In the genomic region with DNA sequence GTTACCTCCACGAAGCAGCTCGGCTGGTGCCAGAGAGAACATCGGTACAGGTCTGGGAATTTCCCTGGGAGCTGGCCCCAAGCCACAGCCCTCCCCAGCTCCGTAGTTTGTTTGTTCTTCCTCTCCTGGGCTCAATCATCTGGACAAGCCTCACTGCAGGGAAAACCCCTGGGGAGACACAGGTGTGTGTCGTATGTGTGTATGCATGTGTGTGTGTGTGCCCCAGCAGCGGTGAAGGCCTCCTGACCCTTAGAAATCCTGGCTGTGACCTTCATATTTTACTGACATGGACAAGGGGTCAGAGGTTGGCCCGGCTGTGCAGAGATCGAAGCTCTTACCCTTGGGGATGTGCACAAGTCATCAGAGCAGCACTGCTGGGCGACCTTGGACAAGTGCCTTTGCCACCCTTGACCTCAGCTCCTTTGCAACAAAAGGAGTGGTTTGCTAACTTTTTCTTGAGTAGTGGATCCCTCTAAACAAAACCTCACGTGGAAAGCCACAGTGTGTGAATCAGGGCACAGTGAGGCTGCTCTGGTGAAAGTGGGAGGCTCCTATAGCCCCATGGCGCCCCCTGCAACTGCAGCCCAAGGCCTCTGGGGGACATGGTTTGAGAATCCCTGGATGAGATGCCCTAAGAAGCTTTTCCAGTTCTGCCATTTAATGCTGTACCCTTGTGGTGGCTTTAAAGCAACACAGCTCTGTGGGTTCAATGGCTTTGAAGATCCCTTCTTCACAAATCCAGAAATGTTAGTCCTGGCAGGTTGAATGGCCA, we compare ENCODE assay signal across 11 cellular contexts. TPM values are rescaled to one million over a fixed set of nuclear protein-coding genes. Genes with fewer than 3 reads are reported as not detected.
DNase-seq lines count a peak whose midpoint lies in the region; ATAC-seq and TF ChIP-seq lines count a peak whose summit lies in the region.
"Had no signal": no experiment of that assay in that cellular context is flagged by ENCODE, and none has a peak within 500 bp of the region (broad histone marks: within the 10 kb centered on the region; RNA-seq: fewer than 3 reads in every experiment).

No MANE protein-coding gene starts in this region.

- peak overlapping the region; percentile 10; the same call in 1 of the 2 replicates for H3K27ac ChIP-seq in VCaP
- peak overlapping the region in 1 of 3 donors; percentile 47 for H3K27ac ChIP-seq in right lobe of liver
- H3K27ac ChIP-seq in spleen, result no peak overlapping the region

- peaks cover 6 to 13% (median 10%) of the 10 kb centered on the region in 4 donors for H3K4me1 Mint-ChIP-seq in naive thymus-derived CD8-positive, alpha-beta T cell

- H3K9me3 ChIP-seq in right lobe of liver, result no peaks in the 10 kb centered on the region
- no peaks in the 10 kb centered on the region for H3K9me3 ChIP-seq in spleen

- intact Hi-C loops in right lobe of liver (cut with DNase I), result no loop called here
- intact Hi-C loops in spleen (cut with DNase I; ENCODE audit: low total_unique reads), result no loop called here

- H3K36me3 Mint-ChIP-seq in naive thymus-derived CD8-positive, alpha-beta T cell, result peaks cover 0 to 28% (median 6%) of the 10 kb centered on the region in 3 donors

- POLR2A ChIA-PET in naive thymus-derived CD8-positive, alpha-beta T cell (lab: Charles Lee), result no interaction called here

- H3K27me3 ChIP-seq in right lobe of liver (no peaks in the 10 kb centered on the region), spleen (replicated peaks in 1 of 7) (peaks cover 0 to 30% (median 11%) of the 10 kb centered on the region in 7 donors)

- no peak overlapping the region for H3K4me3 Mint-ChIP-seq in naive thymus-derived CD8-positive, alpha-beta T cell
- H3K4me3 Mint-ChIP-seq: activated naive CD8-positive, alpha-beta T cell had no signal

- peak; percentile 28 for TF ChIP-seq CTCF in HFF-Myc (IDR thresholded peaks at IDR 0.05; ENCODE audit: low read depth, low read length, missing control alignments)
- TF ChIP-seq CTCF in VCaP (conservative IDR thresholded peaks at IDR 0.05), result no peak
- peak in 1 of 4 donors; percentile 13 for TF ChIP-seq CTCF in right lobe of liver (IDR thresholded peaks at IDR 0.05)
- TF ChIP-seq CTCF in spleen (IDR thresholded peaks at IDR 0.05 in 8 of 11, conservative IDR thresholded peaks at IDR 0.05 in 3 of 11), result no peak

- peak; percentile 40 to 73 (median 68) for ATAC-seq in right lobe of liver
- no peak for ATAC-seq in naive thymus-derived CD8-positive, alpha-beta T cell

- peaks cover 0 to 28% (median 0%) of the 10 kb centered on the region in 4 donors for H3K4me1 ChIP-seq in right lobe of liver
- peaks cover 0 to 16% (median 10%) of the 10 kb centered on the region in 6 donors for H3K4me1 ChIP-seq in spleen

- no peaks in the 10 kb centered on the region for H3K9me3 Mint-ChIP-seq in naive thymus-derived CD8-positive, alpha-beta T cell

- TF ChIP-seq POLR2A in right lobe of liver (IDR thresholded peaks at IDR 0.05) (no peak), spleen (IDR thresholded peaks at IDR 0.05) (no peak)

- H3K4me3 ChIP-seq in HFF-Myc (replicated peaks; ENCODE audit: low read depth, low read length), result no peak overlapping the region
- H3K4me3 ChIP-seq in right lobe of liver, result no peak overlapping the region
- H3K4me3 ChIP-seq in spleen, result no peak overlapping the region

- H3K27me3 Mint-ChIP-seq in naive thymus-derived CD8-positive, alpha-beta T cell, result peaks cover 9 to 36% (median 15%) of the 10 kb centered on the region in 5 donors

- H3K36me3 ChIP-seq in right lobe of liver (peaks cover 0 to 21% (median 0%) of the 10 kb centered on the region in 4 donors), spleen (peaks cover 0 to 38% (median 10%) of the 10 kb centered on the region in 6 donors)

- DNase-seq in Daoy (ENCODE audit: low read depth) (peak; percentile 63), HFF-Myc (ENCODE audit: extremely low read depth, low read depth) (no peak), right lobe of liver (peak; percentile 56 to 80 (median 66)), spleen (no peak), HPDE6-E6E7 (ENCODE audit: extremely low spot score) (no peak)
- no peak for DNase-seq in naive thymus-derived CD8-positive, alpha-beta T cell
- DNase-seq in effector CD8-positive, alpha-beta T cell (lab: John Stamatoyannopoulos, UW), result no peak

- H3K27ac Mint-ChIP-seq in naive thymus-derived CD8-positive, alpha-beta T cell, result no peak overlapping the region
- H3K27ac Mint-ChIP-seq: activated naive CD8-positive, alpha-beta T cell had no signal

- 47% methylated on average over 8 of the region's 11 CpGs for WGBS in right lobe of liver (ENCODE audit: insufficient coverage, low coverage, low lambda C conversion rate, missing lambda C conversion rate)
- WGBS in spleen, 5 donors, result 57 to 68% (median 67%) methylated on average over 11 of the region's 11 CpGs

RNA-seq across cellular contexts. Expression of a gene that starts 12.3 kb away (rescaled TPM):
- total RNA-seq in Daoy (2014; rRNA removed; shearing (Covaris generic)), result not detected in 2 replicates
- total RNA-seq in right lobe of liver (1 to 10 TPM; 1.8 to 4.5 (median 2.8) TPM), spleen (not detected)
- not detected for polyA plus RNA-seq in spleen
- total RNA-seq in naive thymus-derived CD8-positive, alpha-beta T cell, result not detected
- not detected for polyA plus RNA-seq in naive thymus-derived CD8-positive, alpha-beta T cell
- total RNA-seq: pulmonary artery endothelial cell, temporal lobe had no signal

RNA-seq across cellular contexts. Expression of a gene that starts 31.9 kb away (rescaled TPM):
- total RNA-seq in Daoy (2014; rRNA removed; shearing (Covaris generic)), result 1.2 and 1.3 TPM in 2 replicates
- total RNA-seq in right lobe of liver, result 1 to 10 TPM; 3.4 to 8.3 (median 4.0) TPM
- total RNA-seq in spleen, result 1 to 10 TPM; 3.3 to 8.9 (median 3.9) TPM
- polyA plus RNA-seq in spleen, result 1 to 10 TPM; 1.7 to 3.3 (median 3.1) TPM
- 1 to 10 TPM; 4.6 to 5.5 TPM for total RNA-seq in naive thymus-derived CD8-positive, alpha-beta T cell
- polyA plus RNA-seq in naive thymus-derived CD8-positive, alpha-beta T cell, result 1 to 10 TPM in 1 of 3 donors, under 1 TPM in 2; 0.77 to 2.2 (median 0.82) TPM
- total RNA-seq: pulmonary artery endothelial cell had no signal

RNA-seq across cellular contexts. Expression of a gene that starts 43.3 kb away (rescaled TPM):
- total RNA-seq in Daoy (2014; rRNA removed; shearing (Covaris generic)), result 0.39 and 1.1 TPM in 2 replicates
- total RNA-seq in right lobe of liver (under 1 TPM; 0.04 to 0.37 (median 0.13) TPM), spleen (not detected)
- polyA plus RNA-seq in spleen, result under 1 TPM; 0.02 to 0.06 (median 0.06) TPM
- not detected for total RNA-seq in naive thymus-derived CD8-positive, alpha-beta T cell
- polyA plus RNA-seq in naive thymus-derived CD8-positive, alpha-beta T cell, result not detected

Comparison
In these comparisons a context has a peak if more than half of its experiments do, and no peak if none do; other contexts are left out.
1. DNase-seq: peak in Daoy (single experiment) and right lobe of liver (3 of 3); none in HFF-Myc (single experiment), spleen (single experiment), HPDE6-E6E7 (single experiment), naive thymus-derived CD8-positive, alpha-beta T cell (0 of 10) and effector CD8-positive, alpha-beta T cell (single experiment).
2. ATAC-seq: peak in right lobe of liver (4 of 4); none in naive thymus-derived CD8-positive, alpha-beta T cell (0 of 2).